Comparison of ENCODE assay signal across 31 cellular contexts in the genomic region with DNA sequence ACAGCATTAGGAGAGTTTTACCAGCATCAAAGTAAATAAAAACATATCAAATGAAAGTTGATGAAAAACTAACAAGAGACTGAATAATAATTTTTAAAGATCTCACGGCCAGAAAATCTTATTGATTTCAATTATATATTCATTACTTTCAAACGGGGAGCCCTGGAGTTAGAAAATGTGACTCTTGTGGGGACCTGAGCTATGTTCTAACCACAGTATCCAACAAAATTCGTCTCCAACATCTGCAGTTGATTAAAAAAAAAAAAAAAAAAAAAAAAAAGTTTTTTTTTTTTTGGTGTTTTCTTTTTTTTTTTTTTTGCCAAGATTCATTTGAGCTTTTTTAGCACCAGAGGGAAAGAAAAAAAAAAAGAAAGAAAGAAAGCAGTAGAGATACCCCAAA.
DNase-seq lines count a peak whose midpoint lies in the region; ATAC-seq and TF ChIP-seq lines count a peak whose summit lies in the region.
"Had no signal": no experiment of that assay in that cellular context is flagged by ENCODE, and none has a peak within 500 bp of the region (broad histone marks: within the 10 kb centered on the region; RNA-seq: fewer than 3 reads in every experiment).

No MANE protein-coding gene starts in this region.

- H3K4me3 Mint-ChIP-seq in activated T-cell treated with anti-CD3 and anti-CD28 coated beads, Interleukin-2, amount 50 U/mL, for 24 hours = no peak overlapping the region
- H3K4me3 Mint-ChIP-seq in activated T-cell treated with anti-CD3 and anti-CD28 coated beads, Interleukin-2, amount 50 U/mL, for 72 hours = no peak overlapping the region
- H3K4me3 Mint-ChIP-seq: activated B cell treated with CpG ODN at 0.5 μM for 24 hours; activated CD8-positive, alpha-beta memory T cell treated with anti-CD3 and anti-CD28 coated beads, Interleukin-2, amount 10 ng/mL, durations not matched to agents 7 days and 5 days; activated naive CD4-positive, alpha-beta T cell treated with anti-CD3 and anti-CD28 coated beads for 36 hours; activated T-helper 1 cell treated with anti-CD3 and anti-CD28 coated beads, Interleukin-12 subunit alpha, Interleukin-12 subunit beta, Interleukin-2, Interleukin-4 antibody, amounts not matched to agents 30 ng/mL and 10 ng/mL and 1 ng/mL, durations not matched to agents 14 hours and 24 hours and 36 hours; natural killer cell treated with Interleukin-12 subunit alpha and Interleukin-12 subunit beta and Interleukin-15 and Interleukin-18, amount 100 ng/mL, for 72 hours; stimulated activated effector memory CD8-positive, alpha-beta T cell treated with anti-CD3 and anti-CD28 coated beads, Interleukin-12 subunit alpha, Interleukin-12 subunit beta, amount 100 ng/mL, for 72 hours had no signal

- H3K9me3 ChIP-seq in fibroblast of lung (ENCODE audit: control insufficient read depth, insufficient read depth, low read depth, low read length) (no peaks in the 10 kb centered on the region), gastrocnemius medialis (no peaks in the 10 kb centered on the region)
- H3K9me3 ChIP-seq: prostate gland, sigmoid colon had no signal

- H3K36me3 Mint-ChIP-seq in activated T-cell treated with anti-CD3 and anti-CD28 coated beads, Interleukin-2, amount 50 U/mL, for 24 hours (ENCODE audit: low read depth) = no peaks in the 10 kb centered on the region
- H3K36me3 Mint-ChIP-seq in activated T-cell treated with anti-CD3 and anti-CD28 coated beads, Interleukin-2, amount 50 U/mL, for 72 hours (ENCODE audit: insufficient read depth in 2 of 2) = peaks cover 0 to 1% of the 10 kb centered on the region in 2 donors
- H3K36me3 Mint-ChIP-seq: activated CD8-positive, alpha-beta memory T cell treated with anti-CD3 and anti-CD28 coated beads, Interleukin-2, amount 10 ng/mL, durations not matched to agents 7 days and 5 days; natural killer cell treated with Interleukin-12 subunit alpha and Interleukin-12 subunit beta and Interleukin-15 and Interleukin-18, amount 100 ng/mL, for 72 hours; stimulated activated effector memory CD8-positive, alpha-beta T cell treated with anti-CD3 and anti-CD28 coated beads, Interleukin-12 subunit alpha, Interleukin-12 subunit beta, amount 100 ng/mL, for 72 hours had no signal

- H3K9me3 Mint-ChIP-seq in activated T-cell treated with anti-CD3 and anti-CD28 coated beads, Interleukin-2, amount 50 U/mL, for 24 hours = peaks cover 1% of the 10 kb centered on the region
- H3K9me3 Mint-ChIP-seq in activated T-cell treated with anti-CD3 and anti-CD28 coated beads, Interleukin-2, amount 50 U/mL, for 72 hours = peaks cover 0 to under 1% of the 10 kb centered on the region in 2 donors
- H3K9me3 Mint-ChIP-seq: natural killer cell treated with Interleukin-12 subunit alpha and Interleukin-12 subunit beta and Interleukin-15 and Interleukin-18, amount 100 ng/mL, for 72 hours; stimulated activated effector memory CD8-positive, alpha-beta T cell treated with anti-CD3 and anti-CD28 coated beads, Interleukin-12 subunit alpha, Interleukin-12 subunit beta, amount 100 ng/mL, for 72 hours had no signal

- no peaks in the 10 kb centered on the region for H4K20me1 ChIP-seq in fibroblast of lung (ENCODE audit: control insufficient read depth, extremely low read depth, insufficient read depth, low read length)

- no peak overlapping the region for H3K4me3 ChIP-seq in fibroblast of lung (replicated peaks in 1 of 4; ENCODE audit: control extremely low read depth in 1 of 4, insufficient read depth in 1 of 4, low read depth in 3 of 4, low read length in 4 of 4)
- H3K4me3 ChIP-seq in gastrocnemius medialis = no peak overlapping the region
- H3K4me3 ChIP-seq in dorsolateral prefrontal cortex = no peak overlapping the region
- H3K4me3 ChIP-seq: heart right ventricle, prostate gland, sigmoid colon, SJSA1 had no signal

- no peak overlapping the region for H3K9ac ChIP-seq in fibroblast of lung (ENCODE audit: insufficient read depth, low read length)

- no peaks in the 10 kb centered on the region for H3K4me1 ChIP-seq in fibroblast of lung (ENCODE audit: control insufficient read depth, extremely low read depth, insufficient read depth, low read length)
- no peaks in the 10 kb centered on the region for H3K4me1 ChIP-seq in gastrocnemius medialis
- H3K4me1 ChIP-seq: prostate gland, sigmoid colon, SJSA1 had no signal

- no peak overlapping the region for H2AFZ ChIP-seq in fibroblast of lung (ENCODE audit: low read length)

- no peak for TF ChIP-seq POLR2A in gastrocnemius medialis (IDR thresholded peaks at IDR 0.05)

- H3K36me3 ChIP-seq in fibroblast of lung (ENCODE audit: control insufficient read depth, insufficient read depth, low read length) (no peaks in the 10 kb centered on the region), gastrocnemius medialis (no peaks in the 10 kb centered on the region)
- H3K36me3 ChIP-seq: brain microvascular endothelial cell, heart right ventricle, prostate gland, sigmoid colon, SJSA1 had no signal

- peaks cover 15% of the 10 kb centered on the region for H3K4me1 Mint-ChIP-seq in activated T-cell treated with anti-CD3 and anti-CD28 coated beads, Interleukin-2, amount 50 U/mL, for 24 hours (ENCODE audit: low read depth)
- peaks cover 18% of the 10 kb centered on the region for H3K4me1 Mint-ChIP-seq in activated T-cell treated with anti-CD3 and anti-CD28 coated beads, Interleukin-2, amount 50 U/mL, for 72 hours (ENCODE audit: low read depth)

- H3K27ac ChIP-seq in fibroblast of lung (ENCODE audit: insufficient read depth, low read length) (peak overlapping the region; percentile 35), gastrocnemius medialis (peak overlapping the region; percentile 2 to 49 (median 34)), dorsolateral prefrontal cortex (no peak overlapping the region)
- H3K27ac ChIP-seq: 22Rv1, brain microvascular endothelial cell, heart right ventricle, prostate gland, SJSA1 had no signal

- no peak for DNase-seq in activated T-cell treated with anti-CD3 and anti-CD28 coated beads, Interleukin-2, amount 50 U/mL, for 24 hours
- no peak for DNase-seq in activated T-cell treated with anti-CD3 and anti-CD28 coated beads, Interleukin-2, amount 50 U/mL, for 72 hours
- DNase-seq in RPMI7951 (ENCODE audit: low read depth) (peak; percentile 43), fibroblast of lung (ENCODE audit: low read depth in 2 of 2) (no peak), gastrocnemius medialis (no peak), NCI-H2196 (lab: John Stamatoyannopoulos, UW; ENCODE audit: unreplicated experiment) (no peak), dorsolateral prefrontal cortex (no peak)
- DNase-seq: activated B cell treated with CpG ODN at 0.5 μM for 24 hours; activated CD8-positive, alpha-beta memory T cell treated with anti-CD3 and anti-CD28 coated beads, Interleukin-2, amount 10 ng/mL, durations not matched to agents 7 days and 5 days; amniotic stem cell; brain microvascular endothelial cell; cerebellar nuclear complex; GDM1; heart right ventricle; IMR-90; mammary epithelial cell; NCI-H1436; NCI-H774; occipital lobe; RPMI8226; sigmoid colon; T-helper 1 cell had no signal

- in situ Hi-C loops in gastrocnemius medialis (cut with MboI; ENCODE audit: low sequenced_read_pairs in 4 of 4) = no loop called here

- no peaks in the 10 kb centered on the region for H3K79me2 ChIP-seq in fibroblast of lung (ENCODE audit: control insufficient read depth, insufficient read depth, low read length)

- H3K27ac Mint-ChIP-seq in activated T-cell treated with anti-CD3 and anti-CD28 coated beads, Interleukin-2, amount 50 U/mL, for 24 hours = peak overlapping the region; percentile 71
- H3K27ac Mint-ChIP-seq in activated T-cell treated with anti-CD3 and anti-CD28 coated beads, Interleukin-2, amount 50 U/mL, for 72 hours = no peak overlapping the region
- H3K27ac Mint-ChIP-seq: activated B cell treated with CpG ODN at 0.5 μM for 24 hours; activated CD8-positive, alpha-beta memory T cell treated with anti-CD3 and anti-CD28 coated beads, Interleukin-2, amount 10 ng/mL, durations not matched to agents 7 days and 5 days; activated naive CD4-positive, alpha-beta T cell treated with anti-CD3 and anti-CD28 coated beads for 36 hours; activated T-helper 1 cell treated with anti-CD3 and anti-CD28 coated beads, Interleukin-12 subunit alpha, Interleukin-12 subunit beta, Interleukin-2, Interleukin-4 antibody, amounts not matched to agents 30 ng/mL and 10 ng/mL and 1 ng/mL, durations not matched to agents 14 hours and 24 hours and 36 hours; natural killer cell treated with Interleukin-12 subunit alpha and Interleukin-12 subunit beta and Interleukin-15 and Interleukin-18, amount 100 ng/mL, for 72 hours; stimulated activated effector memory CD8-positive, alpha-beta T cell treated with anti-CD3 and anti-CD28 coated beads, Interleukin-12 subunit alpha, Interleukin-12 subunit beta, amount 100 ng/mL, for 72 hours had no signal

- intact Hi-C loops in gastrocnemius medialis (cut with DNase I; ENCODE audit: low total_unique reads) = no loop called here
- intact Hi-C loops in dorsolateral prefrontal cortex (cut with DNase I) = no loop called here

- no peak for ATAC-seq in activated T-cell treated with anti-CD3 and anti-CD28 coated beads, Interleukin-2, amount 50 U/mL, for 72 hours (replicated peaks in 1 of 2)
- ATAC-seq in gastrocnemius medialis = no peak
- ATAC-seq in HG03571 (IDR thresholded peaks at IDR 0.05; ENCODE audit: unreplicated experiment) = no peak
- ATAC-seq: HCT116 had no signal

- H3K27me3 Mint-ChIP-seq in activated T-cell treated with anti-CD3 and anti-CD28 coated beads, Interleukin-2, amount 50 U/mL, for 24 hours = no peaks in the 10 kb centered on the region
- no peaks in the 10 kb centered on the region for H3K27me3 Mint-ChIP-seq in activated T-cell treated with anti-CD3 and anti-CD28 coated beads, Interleukin-2, amount 50 U/mL, for 72 hours (ENCODE audit: low read depth)
- H3K27me3 Mint-ChIP-seq: activated B cell treated with CpG ODN at 0.5 μM for 24 hours; activated CD8-positive, alpha-beta memory T cell treated with anti-CD3 and anti-CD28 coated beads, Interleukin-2, amount 10 ng/mL, durations not matched to agents 7 days and 5 days had no signal

- TF ChIP-seq CTCF in fibroblast of lung (conservative IDR thresholded peaks at IDR 0.05 in 1 of 2, IDR thresholded peaks at IDR 0.05 in 1 of 2; ENCODE audit: low read depth in 1 of 2, low read length in 2 of 2) (no peak), gastrocnemius medialis (IDR thresholded peaks at IDR 0.05 in 4 of 5, conservative IDR thresholded peaks at IDR 0.05 in 1 of 5) (no peak), dorsolateral prefrontal cortex (IDR thresholded peaks at IDR 0.05 in 54 of 56, conservative IDR thresholded peaks at IDR 0.05 in 2 of 56; ENCODE audit: low read depth in 1 of 56, partially characterized antibody in 56 of 56) (no peak)

- H3K4me2 ChIP-seq in fibroblast of lung (ENCODE audit: extremely low read depth, insufficient read depth, low read length) = peak overlapping the region; percentile 26

- no peaks in the 10 kb centered on the region for H3K27me3 ChIP-seq in fibroblast of lung (ENCODE audit: control insufficient read depth, insufficient read depth, low read length)
- H3K27me3 ChIP-seq in gastrocnemius medialis = no peaks in the 10 kb centered on the region
- no peaks in the 10 kb centered on the region for H3K27me3 ChIP-seq in dorsolateral prefrontal cortex
- H3K27me3 ChIP-seq: brain microvascular endothelial cell, heart right ventricle, sigmoid colon, SJSA1 had no signal

Comparison
In these comparisons a context has a peak if more than half of its experiments do, and no peak if none do; other contexts are left out.
1. H3K27ac ChIP-seq: peak in fibroblast of lung (single experiment) and gastrocnemius medialis (4 of 4); none in dorsolateral prefrontal cortex (0 of 59).